ENCODE assay signal across 1 cellular context in genomic region chr3:111862974-111863373, GRCh38.
TF ChIP-seq lines count a peak whose summit lies in the region.

No MANE protein-coding gene starts in this region.

TF ChIP-seq in HepG2, 621 proteins besides CTCF, POLR2A, EP300 and RAD21 (continued from another document):
- peak; percentile 29; the same call in 1 of the 2 replicates for TF ChIP-seq ZNF281 (CRISPR knock-in tag; IDR thresholded peaks at IDR 0.05; ENCODE audit: borderline replicate concordance)
